In the genomic region with DNA sequence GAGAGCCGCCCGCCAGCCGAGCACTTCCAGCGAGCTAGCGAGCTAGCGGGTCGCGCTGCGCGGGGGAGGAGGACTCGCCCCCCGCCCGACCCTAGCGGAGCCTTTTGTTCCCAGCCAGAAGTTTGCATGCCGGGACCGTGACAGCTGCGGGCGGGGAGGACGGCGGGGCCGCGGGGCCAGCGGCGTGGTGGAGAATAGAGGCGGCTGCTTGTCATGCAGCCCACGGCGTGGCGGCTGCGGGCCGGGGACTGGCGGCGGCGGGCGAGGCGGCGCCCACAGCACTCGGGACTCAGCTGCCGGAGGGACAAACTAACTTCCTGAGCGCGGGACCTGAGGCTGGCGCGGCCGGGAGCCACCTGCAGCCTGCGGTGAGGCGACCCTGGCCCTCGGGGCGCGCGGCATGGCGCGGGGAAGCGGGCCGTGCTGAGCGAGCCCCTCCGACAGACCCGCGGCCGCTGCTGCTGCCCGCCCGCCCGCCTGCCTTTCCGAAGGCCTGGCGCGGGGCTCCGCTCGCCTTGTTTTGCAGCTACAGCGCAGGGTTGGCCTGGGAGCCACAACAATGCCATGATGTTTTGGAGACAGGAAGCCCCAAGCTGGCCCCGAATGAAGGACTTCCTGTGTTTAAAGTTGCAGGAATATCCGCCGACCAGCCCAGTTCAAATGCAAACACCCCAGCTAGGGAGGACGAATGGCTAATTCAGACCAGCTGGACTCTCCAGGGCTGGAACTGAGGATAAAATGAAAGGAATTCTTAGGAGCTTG, we compare ENCODE assay signal across 8 cellular contexts.
DNase-seq lines count a peak whose midpoint lies in the region; ATAC-seq and TF ChIP-seq lines count a peak whose summit lies in the region.

No MANE protein-coding gene starts in this region.

- 4% methylated on average over 11 of the region's 71 CpGs for WGBS in right lobe of liver (ENCODE audit: insufficient coverage, low coverage, low lambda C conversion rate, missing lambda C conversion rate)

- H3K27ac ChIP-seq in RWPE1 (peak overlapping the region; percentile 90), duodenal mucosa (ENCODE audit: low read depth, low read length) (peak overlapping the region; percentile 85), right lobe of liver (peak overlapping the region; percentile 83 to 95 (median 93)), substantia nigra (ENCODE audit: low read depth, low read length, poor library complexity, severe bottlenecking) (peak overlapping the region; percentile 91)

- TF ChIP-seq CTCF in RWPE1 (conservative IDR thresholded peaks at IDR 0.05; ENCODE audit: low read depth) (no peak), right lobe of liver (IDR thresholded peaks at IDR 0.05) (no peak)

- peaks cover 32% of the 10 kb centered on the region for H3K36me3 Mint-ChIP-seq in activated T-cell treated with anti-CD3 and anti-CD28 coated beads, Interleukin-2, amount 50 U/mL, for 24 hours (ENCODE audit: low read depth)

- no peak for DNase-seq in activated T-cell treated with anti-CD3 and anti-CD28 coated beads, Interleukin-2, amount 50 U/mL, for 24 hours
- no peak for DNase-seq in activated T-cell treated with anti-CD3 and anti-CD28 coated beads, Interleukin-2, amount 50 U/mL, for 48 hours
- no peak for DNase-seq in RWPE1 (ENCODE audit: low spot score)
- peak; percentile 57 to 68 (median 66) for DNase-seq in right lobe of liver
- DNase-seq in substantia nigra (lab: John Stamatoyannopoulos, UW), result peak in 30 of 49 donors; percentile 24 to 95 (median 60)
- no peak for DNase-seq in AML-193 (lab: John Stamatoyannopoulos, UW)

- H3K4me3 Mint-ChIP-seq in activated T-cell treated with anti-CD3 and anti-CD28 coated beads, Interleukin-2, amount 50 U/mL, for 24 hours, result peak overlapping the region; percentile 73

- ATAC-seq in HG03108 (IDR thresholded peaks at IDR 0.05; ENCODE audit: unreplicated experiment) (peak; percentile 17), right lobe of liver (peak in 3 of 4 donors; percentile 1 to 11 (median 7))

- peaks cover 69% of the 10 kb centered on the region for H3K4me1 Mint-ChIP-seq in activated T-cell treated with anti-CD3 and anti-CD28 coated beads, Interleukin-2, amount 50 U/mL, for 24 hours (ENCODE audit: low read depth)

- H3K9me3 Mint-ChIP-seq in activated T-cell treated with anti-CD3 and anti-CD28 coated beads, Interleukin-2, amount 50 U/mL, for 24 hours, result no peaks in the 10 kb centered on the region

- H3K9me3 ChIP-seq in duodenal mucosa (ENCODE audit: control insufficient read depth in 1 of 2, low read length in 2 of 2), result no peaks in the 10 kb centered on the region
- H3K9me3 ChIP-seq in right lobe of liver, result no peaks in the 10 kb centered on the region

- intact Hi-C loops in right lobe of liver (cut with DNase I), result no loop called here

- CTCF ChIA-PET in RWPE1 (lab: Yijun Ruan, JAX), result interaction anchor here (0.6 to 0.7 kb wide), 3 partner anchors 10 to 785 kb away, joined by 3 to 4 read pairs (median 4); no protein-coding TSS in a partner anchor

- peak overlapping the region; percentile 38 to 73 for H3K9ac ChIP-seq in duodenal mucosa (ENCODE audit: low read depth in 1 of 2, low read length in 2 of 2)

- POLR2A ChIA-PET in RWPE1 (lab: Yijun Ruan, JAX; ENCODE audit: low non-redundant PET), result no interaction called here

- peak overlapping the region; percentile 50 for H3K27ac Mint-ChIP-seq in activated T-cell treated with anti-CD3 and anti-CD28 coated beads, Interleukin-2, amount 50 U/mL, for 24 hours

- TF ChIP-seq POLR2A in right lobe of liver (IDR thresholded peaks at IDR 0.05), result peak; percentile 6

- H3K27me3 Mint-ChIP-seq in activated T-cell treated with anti-CD3 and anti-CD28 coated beads, Interleukin-2, amount 50 U/mL, for 24 hours, result no peaks in the 10 kb centered on the region

- H3K4me3 ChIP-seq in duodenal mucosa (ENCODE audit: low read depth in 1 of 2, low read length in 2 of 2), result peak overlapping the region; percentile 58 to 66
- peak overlapping the region; percentile 73 to 77 (median 74) for H3K4me3 ChIP-seq in right lobe of liver

- H3K27me3 ChIP-seq in duodenal mucosa (ENCODE audit: control insufficient read depth in 1 of 2, insufficient read depth in 2 of 2, low read length in 2 of 2), result no peaks in the 10 kb centered on the region
- H3K27me3 ChIP-seq in right lobe of liver, result no peaks in the 10 kb centered on the region

- H3K36me3 ChIP-seq in duodenal mucosa (ENCODE audit: control insufficient read depth in 1 of 2, insufficient read depth in 2 of 2, low read length in 2 of 2) (peaks cover 2 to 4% of the 10 kb centered on the region in 2 donors), right lobe of liver (peaks cover 0 to 6% (median 0%) of the 10 kb centered on the region in 4 donors)

- H3K4me1 ChIP-seq in duodenal mucosa (ENCODE audit: control insufficient read depth in 1 of 2, insufficient read depth in 2 of 2, low read length in 2 of 2), result peaks cover 49 to 53% of the 10 kb centered on the region in 2 donors
- peaks cover 0 to 62% (median 22%) of the 10 kb centered on the region in 4 donors for H3K4me1 ChIP-seq in right lobe of liver

Comparison
In these comparisons a context has a peak if more than half of its experiments do, and no peak if none do; other contexts are left out.
1. DNase-seq: peak in right lobe of liver (3 of 3) and substantia nigra (30 of 49); none in activated T-cell treated with anti-CD3 and anti-CD28 coated beads, Interleukin-2, amount 50 U/mL, for 24 hours (single experiment), activated T-cell treated with anti-CD3 and anti-CD28 coated beads, Interleukin-2, amount 50 U/mL, for 48 hours (0 of 2), RWPE1 (single experiment) and AML-193 (0 of 2).
2. Peak in every context shown above with its lines, with median percentiles within 50 percentile points of each other: H3K27ac ChIP-seq.